ENCODE assay signal across 18 cellular contexts in the genomic region with DNA sequence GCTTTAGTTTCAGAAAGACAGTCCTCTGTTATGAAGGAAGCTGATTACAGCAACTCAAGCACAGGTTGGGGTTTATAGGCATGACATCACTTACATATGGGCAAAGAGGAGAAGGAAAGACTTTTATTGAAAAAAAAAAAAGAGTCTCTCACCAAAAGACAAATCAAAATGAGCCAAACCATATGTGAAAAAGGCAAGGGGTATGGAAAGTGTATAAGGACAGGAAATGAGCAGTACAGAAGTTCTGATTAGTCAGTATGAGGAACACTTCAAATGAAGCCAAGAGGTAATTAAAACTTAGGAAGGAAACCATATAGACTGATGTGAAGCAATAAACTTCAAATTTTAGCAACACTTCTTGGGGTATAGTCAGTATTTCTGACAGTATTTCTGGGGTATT.
A peak's percentile ranks its signal among the peaks of the same experiment; 100 is the strongest.
DNase-seq lines count a peak whose midpoint lies in the region; ATAC-seq and TF ChIP-seq lines count a peak whose summit lies in the region.
"Had no signal": no experiment of that assay in that cellular context is flagged by ENCODE, and none has a peak within 500 bp of the region (broad histone marks: within the 10 kb centered on the region; RNA-seq: fewer than 3 reads in every experiment).

No MANE protein-coding gene starts in this region.

- BruUV-seq in A673 (replicated peaks; lab: Mats Ljungman, UMichigan), result no TSS peak

- TF ChIP-seq CTCF in A673 (conservative IDR thresholded peaks at IDR 0.05; ENCODE audit: low read depth, low read length) (no peak), fibroblast of pulmonary artery (IDR thresholded peaks at IDR 0.05; ENCODE audit: low read length, missing control alignments) (no peak)

- H3K27me3 Mint-ChIP-seq in activated CD8-positive, alpha-beta T cell treated with anti-CD3 and anti-CD28 coated beads, Interleukin-2, amount 10 ng/mL, durations not matched to agents 7 days and 5 days (ENCODE audit: low read depth), result no peaks in the 10 kb centered on the region
- H3K27me3 Mint-ChIP-seq: CD4-positive, alpha-beta memory T cell had no signal

- H3K9me3 Mint-ChIP-seq in activated CD8-positive, alpha-beta T cell treated with anti-CD3 and anti-CD28 coated beads, Interleukin-2, amount 10 ng/mL, durations not matched to agents 7 days and 5 days (ENCODE audit: insufficient read depth), result peaks cover 6% of the 10 kb centered on the region

- POLR2A ChIA-PET in A673 (lab: Charles Lee; ENCODE audit: low non-redundant PET), result no interaction called here
- POLR2A ChIA-PET in activated CD8-positive, alpha-beta T cell treated with anti-CD3 and anti-CD28 coated beads, Interleukin-2, amount 10 ng/mL, durations not matched to agents 7 days and 5 days (lab: Charles Lee), result no interaction called here

- H3K9ac ChIP-seq in SK-N-MC (ENCODE audit: insufficient read length), result no peak overlapping the region
- H3K9ac ChIP-seq: BLaER1 had no signal

- peak; percentile 12 for DNase-seq in A673 (ENCODE audit: low spot score)
- peak; percentile 12 for DNase-seq in SK-N-MC (ENCODE audit: low read depth, low spot score)
- DNase-seq in fibroblast of pulmonary artery (ENCODE audit: low read depth), result peak; percentile 12
- DNase-seq in skeletal muscle cell (ENCODE audit: low read depth), result peak; percentile 4
- no peak for DNase-seq in NCI-H187 (lab: John Stamatoyannopoulos, UW)
- DNase-seq in activated CD8-positive, alpha-beta T cell treated with anti-CD3 and anti-CD28 coated beads, Interleukin-2, amount 10 ng/mL, durations not matched to agents 7 days and 5 days, result no peak
- DNase-seq: CD4-positive, alpha-beta memory T cell; DMS153; DMS79; GDM1; GOT3; H7 had no signal

- H3K9me3 ChIP-seq in A673 (ENCODE audit: low read depth, low read length, poor library complexity, severe bottlenecking) (no peaks in the 10 kb centered on the region), SK-N-MC (ENCODE audit: low read depth, low read length) (no peaks in the 10 kb centered on the region)
- H3K9me3 ChIP-seq: A549, BLaER1 had no signal

- no peak for ATAC-seq in GM18511 (IDR thresholded peaks at IDR 0.05; ENCODE audit: unreplicated experiment)
- no peak for ATAC-seq in activated CD8-positive, alpha-beta T cell treated with anti-CD3 and anti-CD28 coated beads, Interleukin-2, amount 10 ng/mL, durations not matched to agents 7 days and 5 days
- ATAC-seq: A549, HCT116 had no signal

- CTCF ChIA-PET in A673 (lab: Charles Lee), result no interaction called here
- CTCF ChIA-PET in activated CD8-positive, alpha-beta T cell treated with anti-CD3 and anti-CD28 coated beads, Interleukin-2, amount 10 ng/mL, durations not matched to agents 7 days and 5 days (lab: Charles Lee), result no interaction called here

- H3K27me3 ChIP-seq in A673 (replicated peaks; ENCODE audit: insufficient read depth, low read depth, low read length, poor library complexity), result no peaks in the 10 kb centered on the region
- H3K27me3 ChIP-seq: BLaER1 had no signal

- H3K27ac Mint-ChIP-seq in activated CD8-positive, alpha-beta T cell treated with anti-CD3 and anti-CD28 coated beads, Interleukin-2, amount 10 ng/mL, durations not matched to agents 7 days and 5 days, result no peak overlapping the region
- H3K27ac Mint-ChIP-seq: CD14-positive monocyte; CD4-positive, alpha-beta memory T cell had no signal

- no peaks in the 10 kb centered on the region for H3K4me1 ChIP-seq in A673 (ENCODE audit: insufficient read depth, low read length, poor library complexity, severe bottlenecking)
- H3K4me1 ChIP-seq: A549, BLaER1 had no signal

- no peaks in the 10 kb centered on the region for H3K36me3 ChIP-seq in A673 (ENCODE audit: insufficient read depth, low read length, poor library complexity, severe bottlenecking)
- H3K36me3 ChIP-seq in SK-N-MC (ENCODE audit: insufficient read depth, low read length), result no peaks in the 10 kb centered on the region
- H3K36me3 ChIP-seq: BLaER1 had no signal

- H3K4me3 ChIP-seq in A673 (ENCODE audit: low read depth, low read length, poor library complexity, severe bottlenecking), result no peak overlapping the region
- no peak overlapping the region for H3K4me3 ChIP-seq in SK-N-MC
- no peak overlapping the region for H3K4me3 ChIP-seq in fibroblast of pulmonary artery (replicated peaks; ENCODE audit: low read depth, low read length)
- H3K4me3 ChIP-seq in skeletal muscle cell (ENCODE audit: low read depth, low read length), result no peak overlapping the region
- H3K4me3 ChIP-seq: A549, BLaER1 had no signal

- H3K4me3 Mint-ChIP-seq in activated CD8-positive, alpha-beta T cell treated with anti-CD3 and anti-CD28 coated beads, Interleukin-2, amount 10 ng/mL, durations not matched to agents 7 days and 5 days, result no peak overlapping the region
- H3K4me3 Mint-ChIP-seq: CD14-positive monocyte; CD4-positive, alpha-beta memory T cell had no signal

- no peak overlapping the region for H3K27ac ChIP-seq in A673 (ENCODE audit: low read depth, low read length, poor library complexity, severe bottlenecking)
- H3K27ac ChIP-seq in SK-N-MC, result no peak overlapping the region
- H3K27ac ChIP-seq: 22Rv1, A549, BLaER1 had no signal

- intact Hi-C loops in A673 (cut with micrococcal nuclease; ENCODE audit: unreplicated experiment), result no loop called here

- H3K36me3 Mint-ChIP-seq in activated CD8-positive, alpha-beta T cell treated with anti-CD3 and anti-CD28 coated beads, Interleukin-2, amount 10 ng/mL, durations not matched to agents 7 days and 5 days (ENCODE audit: low read depth), result no peaks in the 10 kb centered on the region
- H3K36me3 Mint-ChIP-seq: CD14-positive monocyte had no signal

- no peaks in the 10 kb centered on the region for H3K4me1 Mint-ChIP-seq in activated CD8-positive, alpha-beta T cell treated with anti-CD3 and anti-CD28 coated beads, Interleukin-2, amount 10 ng/mL, durations not matched to agents 7 days and 5 days (ENCODE audit: low read depth)
- H3K4me1 Mint-ChIP-seq: CD14-positive monocyte; CD4-positive, alpha-beta memory T cell had no signal

Comparison
In these comparisons a context has a peak if more than half of its experiments do, and no peak if none do; other contexts are left out.
1. DNase-seq: peak in A673 (single experiment), SK-N-MC (single experiment), fibroblast of pulmonary artery (single experiment) and skeletal muscle cell (single experiment); none in NCI-H187 (0 of 2) and activated CD8-positive, alpha-beta T cell treated with anti-CD3 and anti-CD28 coated beads, Interleukin-2, amount 10 ng/mL, durations not matched to agents 7 days and 5 days (single experiment).